In the genomic region with DNA sequence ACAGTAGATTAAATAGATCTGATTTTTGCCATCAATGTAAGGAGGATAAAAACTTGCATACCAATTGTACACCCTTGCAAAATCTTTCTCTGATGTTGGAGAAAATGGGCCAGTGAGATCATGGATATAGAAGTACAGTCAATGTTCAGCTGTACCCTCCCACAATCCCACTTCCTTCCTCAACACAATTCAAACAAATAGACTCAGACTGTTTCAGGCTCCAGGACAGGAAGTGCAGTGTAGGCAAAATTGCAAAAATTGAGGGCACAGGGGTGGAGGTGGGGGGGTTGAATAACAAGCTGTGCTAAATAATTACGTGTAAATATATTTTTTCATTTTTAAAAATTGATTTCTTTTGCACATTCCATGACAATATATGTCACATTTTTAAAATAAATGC, we compare ENCODE assay signal across 14 cellular contexts. TPM values are rescaled to one million over a fixed set of nuclear protein-coding genes. Genes with fewer than 3 reads are reported as not detected.
DNase-seq lines count a peak whose midpoint lies in the region; ATAC-seq and TF ChIP-seq lines count a peak whose summit lies in the region.
"Had no signal": no experiment of that assay in that cellular context is flagged by ENCODE, and none has a peak within 500 bp of the region (broad histone marks: within the 10 kb centered on the region; RNA-seq: fewer than 3 reads in every experiment).

No MANE protein-coding gene starts in this region.

- no peak overlapping the region for H3K9ac ChIP-seq in MM.1S (ENCODE audit: low read length)

- peak overlapping the region; percentile 27 for H3K4me3 Mint-ChIP-seq in CD8-positive, alpha-beta T cell
- H3K4me3 Mint-ChIP-seq in activated CD4-positive, alpha-beta memory T cell treated with anti-CD3 and anti-CD28 coated beads, Interleukin-2, amount 10 ng/mL, durations not matched to agents 7 days and 5 days: peak overlapping the region; percentile 11
- H3K4me3 Mint-ChIP-seq: H9, neural crest cell had no signal

- peaks cover 10% of the 10 kb centered on the region for H3K36me3 Mint-ChIP-seq in CD8-positive, alpha-beta T cell
- peaks cover 88% of the 10 kb centered on the region for H3K36me3 Mint-ChIP-seq in activated CD4-positive, alpha-beta memory T cell treated with anti-CD3 and anti-CD28 coated beads, Interleukin-2, amount 10 ng/mL, durations not matched to agents 7 days and 5 days (ENCODE audit: low read depth)

- H4K20me1 ChIP-seq in MM.1S (ENCODE audit: insufficient read depth, low read length): no peaks in the 10 kb centered on the region

- H3F3A ChIP-seq in MM.1S (ENCODE audit: insufficient read depth, low read length): peaks cover 4% of the 10 kb centered on the region; the same call in 1 of the 2 replicates

- no peaks in the 10 kb centered on the region for H3K27me3 ChIP-seq in CD8-positive, alpha-beta T cell (ENCODE audit: insufficient read depth, low read length)
- no peaks in the 10 kb centered on the region for H3K27me3 ChIP-seq in MM.1S (replicated peaks; ENCODE audit: insufficient read depth, low read length)

- no peaks in the 10 kb centered on the region for H3K79me2 ChIP-seq in MM.1S (ENCODE audit: low read length)

- ATAC-seq in CD8-positive, alpha-beta T cell: peak; percentile 65
- ATAC-seq in left lobe of liver: peak; percentile 45
- no peak for ATAC-seq in HG03196 (IDR thresholded peaks at IDR 0.05; ENCODE audit: unreplicated experiment)
- no peak for ATAC-seq in HG02852 (IDR thresholded peaks at IDR 0.05; ENCODE audit: unreplicated experiment)

- no peak for TF ChIP-seq CTCF in CD8-positive, alpha-beta T cell (IDR thresholded peaks at IDR 0.05)
- TF ChIP-seq CTCF in MM.1S (IDR thresholded peaks at IDR 0.05; ENCODE audit: low read length): no peak

- H3K4me1 Mint-ChIP-seq in CD8-positive, alpha-beta T cell (ENCODE audit: low read depth): peaks cover 55% of the 10 kb centered on the region
- H3K4me1 Mint-ChIP-seq in activated CD4-positive, alpha-beta memory T cell treated with anti-CD3 and anti-CD28 coated beads, Interleukin-2, amount 10 ng/mL, durations not matched to agents 7 days and 5 days: peaks cover 66% of the 10 kb centered on the region
- H3K4me1 Mint-ChIP-seq: H9, neural crest cell had no signal

- POLR2A ChIA-PET in CD8-positive, alpha-beta T cell (lab: Charles Lee): interaction anchor here (0.7 to 0.8 kb wide), 2 partner anchors 9 to 46 kb away, joined by 3 to 4 read pairs; no protein-coding TSS in a partner anchor
- POLR2A ChIA-PET in activated CD4-positive, alpha-beta memory T cell treated with anti-CD3 and anti-CD28 coated beads, Interleukin-2, amount 10 ng/mL, durations not matched to agents 7 days and 5 days (lab: Charles Lee): interaction anchor here (1.1 to 3.7 kb wide), 4 partner anchors 21 to 32 kb away, joined by 4 to 40 read pairs (median 6); a partner anchor contains a TSS

- H3K27ac Mint-ChIP-seq in CD8-positive, alpha-beta T cell: no peak overlapping the region
- H3K27ac Mint-ChIP-seq in activated CD4-positive, alpha-beta memory T cell treated with anti-CD3 and anti-CD28 coated beads, Interleukin-2, amount 10 ng/mL, durations not matched to agents 7 days and 5 days: peak overlapping the region; percentile 69
- H3K27ac Mint-ChIP-seq: H9 had no signal

- H3K36me3 ChIP-seq in CD8-positive, alpha-beta T cell (ENCODE audit: insufficient read depth, low read length): no peaks in the 10 kb centered on the region
- no peaks in the 10 kb centered on the region for H3K36me3 ChIP-seq in MM.1S (replicated peaks; ENCODE audit: insufficient read depth, low read length)

- H3K9me3 ChIP-seq in CD8-positive, alpha-beta T cell (ENCODE audit: low read length): no peaks in the 10 kb centered on the region
- 0 out of 2 replicates have a peak, but pooled peaks cover 3% of the 10 kb centered on the region for H3K9me3 ChIP-seq in MM.1S (replicated peaks; ENCODE audit: insufficient read depth, low read length)
- H3K9me3 ChIP-seq: Caco-2 had no signal

- CTCF ChIA-PET in CD8-positive, alpha-beta T cell (lab: Charles Lee): interaction anchor here (1.2 to 1.7 kb wide), 2 partner anchors 25 to 28 kb away, joined by 5 read pairs; a partner anchor contains a TSS
- CTCF ChIA-PET in activated CD4-positive, alpha-beta memory T cell treated with anti-CD3 and anti-CD28 coated beads, Interleukin-2, amount 10 ng/mL, durations not matched to agents 7 days and 5 days (lab: Charles Lee): interaction anchor here (1.4 to 1.9 kb wide), 2 partner anchors 19 to 25 kb away, joined by 3 to 8 read pairs; a partner anchor contains a TSS

- no peaks in the 10 kb centered on the region for H3K27me3 Mint-ChIP-seq in CD8-positive, alpha-beta T cell (ENCODE audit: low read depth)
- no peaks in the 10 kb centered on the region for H3K27me3 Mint-ChIP-seq in activated CD4-positive, alpha-beta memory T cell treated with anti-CD3 and anti-CD28 coated beads, Interleukin-2, amount 10 ng/mL, durations not matched to agents 7 days and 5 days

- H3K9me3 Mint-ChIP-seq in CD8-positive, alpha-beta T cell: peaks cover 10% of the 10 kb centered on the region
- peaks cover 42% of the 10 kb centered on the region for H3K9me3 Mint-ChIP-seq in activated CD4-positive, alpha-beta memory T cell treated with anti-CD3 and anti-CD28 coated beads, Interleukin-2, amount 10 ng/mL, durations not matched to agents 7 days and 5 days

- peak in 2 of 7 experiments; percentile 10 to 23 for DNase-seq in CD8-positive, alpha-beta T cell
- peak; percentile 15 for DNase-seq in MM.1S
- peak; percentile 33 for DNase-seq in activated CD4-positive, alpha-beta memory T cell treated with anti-CD3 and anti-CD28 coated beads, Interleukin-2, amount 10 ng/mL, durations not matched to agents 7 days and 5 days
- DNase-seq in left lobe of liver (ENCODE audit: low spot score): no peak
- no peak for DNase-seq in NCI-H2081 (lab: John Stamatoyannopoulos, UW)
- no peak for DNase-seq in NCI-H774 (lab: John Stamatoyannopoulos, UW)
- DNase-seq: Caco-2, H9, hippocampal formation had no signal

- no peak overlapping the region for H3K27ac ChIP-seq in CD8-positive, alpha-beta T cell (ENCODE audit: low read depth, low read length)
- no peak overlapping the region for H3K27ac ChIP-seq in MM.1S (ENCODE audit: low read length)

- H3K4me2 ChIP-seq in MM.1S (ENCODE audit: low read depth, low read length): no peak overlapping the region; the same call in 1 of the 2 replicates

- no peaks in the 10 kb centered on the region for H3K9me2 ChIP-seq in MM.1S (replicated peaks; ENCODE audit: insufficient read depth, low read length)

- no peak overlapping the region for H2AFZ ChIP-seq in MM.1S (ENCODE audit: low read length)

- peaks cover 25% of the 10 kb centered on the region for H3K4me1 ChIP-seq in CD8-positive, alpha-beta T cell (ENCODE audit: insufficient read depth, low read length)
- H3K4me1 ChIP-seq in MM.1S (ENCODE audit: low read length): peaks cover 17% of the 10 kb centered on the region
- H3K4me1 ChIP-seq: Caco-2 had no signal

- intact Hi-C loops in CD8-positive, alpha-beta T cell (cut with DNase I, micrococcal nuclease): loop anchor here (2.0 to 10.0 kb wide), 2 partner anchors 19 to 641 kb away; a partner anchor contains a TSS

- H3K4me3 ChIP-seq in CD8-positive, alpha-beta T cell (ENCODE audit: low read depth, low read length): no peak overlapping the region
- no peak overlapping the region for H3K4me3 ChIP-seq in MM.1S (ENCODE audit: low read length)
- H3K4me3 ChIP-seq: lung had no signal

RNA-seq across cellular contexts. Expression of a gene that starts 3.9 kb away (rescaled TPM):
- total RNA-seq in CD8-positive, alpha-beta T cell: 10 to 100 TPM; 24.2 to 30.5 TPM
- total RNA-seq in activated CD4-positive, alpha-beta memory T cell treated with anti-CD3 and anti-CD28 coated beads, Interleukin-2, amount 10 ng/mL, durations not matched to agents 7 days and 5 days: 100 to 1,000 TPM; 320 to 338 TPM
- total RNA-seq in left lobe of liver: 5.2 TPM
- total RNA-seq: Caco-2, H9 had no signal

RNA-seq across cellular contexts. Expression of a gene that starts 25.5 kb away (rescaled TPM):
- 1 to 10 TPM; 3.7 to 4.1 TPM for total RNA-seq in CD8-positive, alpha-beta T cell
- 100 to 1,000 TPM; 420 to 430 TPM for total RNA-seq in activated CD4-positive, alpha-beta memory T cell treated with anti-CD3 and anti-CD28 coated beads, Interleukin-2, amount 10 ng/mL, durations not matched to agents 7 days and 5 days
- total RNA-seq in left lobe of liver: 0.63 TPM
- total RNA-seq: Caco-2, H9, SK-MEL-5 had no signal

Comparison
In these comparisons a context has a peak if more than half of its experiments do, and no peak if none do; other contexts are left out.
1. ATAC-seq: peak in CD8-positive, alpha-beta T cell (single experiment) and left lobe of liver (single experiment); none in HG03196 (single experiment) and HG02852 (single experiment).
2. DNase-seq: peak in MM.1S (single experiment) and activated CD4-positive, alpha-beta memory T cell treated with anti-CD3 and anti-CD28 coated beads, Interleukin-2, amount 10 ng/mL, durations not matched to agents 7 days and 5 days (single experiment); none in left lobe of liver (single experiment), NCI-H2081 (0 of 2) and NCI-H774 (single experiment).
3. RNA of a gene that starts 3.9 kb away (total RNA-seq): 320 to 338 TPM in activated CD4-positive, alpha-beta memory T cell treated with anti-CD3 and anti-CD28 coated beads, Interleukin-2, amount 10 ng/mL, durations not matched to agents 7 days and 5 days; 24.2 to 30.5 TPM in CD8-positive, alpha-beta T cell and 5.2 TPM in left lobe of liver (single experiment); every median in the first group is over 10 times any median in the second.
4. RNA of a gene that starts 25.5 kb away (total RNA-seq): 420 to 430 TPM in activated CD4-positive, alpha-beta memory T cell treated with anti-CD3 and anti-CD28 coated beads, Interleukin-2, amount 10 ng/mL, durations not matched to agents 7 days and 5 days; 3.7 to 4.1 TPM in CD8-positive, alpha-beta T cell and 0.63 TPM in left lobe of liver (single experiment); every median in the first group is over 10 times any median in the second.